Comparison of ENCODE assay signal across 25 cellular contexts in genomic region chr6:163773646-163774045, GRCh38.
"Had no signal": no experiment of that assay in that cellular context is flagged by ENCODE, and none has a peak within 500 bp of the region (broad histone marks: within the 10 kb centered on the region; RNA-seq: fewer than 3 reads in every experiment).

No MANE protein-coding gene starts in this region.

- H3K9me3 Mint-ChIP-seq: activated naive CD4-positive, alpha-beta T cell treated with anti-CD3 and anti-CD28 coated beads, Interleukin-2, amount 50 U/mL, for 24 hours; central memory CD8-positive, alpha-beta T cell; WTC11 had no signal

- H3K4me3 Mint-ChIP-seq: activated CD8-positive, alpha-beta T cell treated with anti-CD3 and anti-CD28 coated beads, Interleukin-2, amount 10 ng/mL, durations not matched to agents 7 days and 5 days; activated naive CD4-positive, alpha-beta T cell treated with anti-CD3 and anti-CD28 coated beads, Interleukin-2, amount 50 U/mL, for 24 hours; central memory CD8-positive, alpha-beta T cell; T-helper 17 cell; WTC11 had no signal

- H3K4me1 ChIP-seq: ascending aorta, body of pancreas had no signal

- DNase-seq: activated CD4-positive, alpha-beta T cell treated with anti-CD3 and anti-CD28 coated beads for 48 hours; activated CD4-positive, alpha-beta T cell treated with anti-CD3 and anti-CD28 coated beads, Interleukin-2, amount 50 U/mL, for 4 hours; activated CD4-positive, CD25-positive, alpha-beta regulatory T cell treated with anti-CD3 and anti-CD28 coated beads, Interleukin-2, amount 50 U/mL, for 72 hours; activated CD8-positive, alpha-beta memory T cell treated with anti-CD3 and anti-CD28 coated beads, Interleukin-2, amount 50 U/mL, for 48 hours; activated CD8-positive, alpha-beta T cell treated with anti-CD3 and anti-CD28 coated beads, Interleukin-2, amount 10 ng/mL, durations not matched to agents 7 days and 5 days; activated effector memory CD4-positive, alpha-beta T cell treated with Interleukin-2 at 50 U/mL for 16 hours; activated naive CD4-positive, alpha-beta T cell; activated T-cell treated with anti-CD3 and anti-CD28 coated beads, Interleukin-2, amount 50 U/mL, for 1 hour; body of pancreas; KG1; NCI-H1048; NCI-H1417 treated with DMSO at 0.1 percent for 48 hours; NCI-H187; NCI-H2081; NCI-H2171; NCI-H2227 treated with DMSO at 0.1 percent for 48 hours; NCI-H510A; NCI-H526 treated with DMSO at 0.1 percent for 48 hours; SIG-M5; T-helper 17 cell; T-helper 9 cell had no signal

- H3K36me3 Mint-ChIP-seq: activated naive CD4-positive, alpha-beta T cell treated with anti-CD3 and anti-CD28 coated beads, Interleukin-2, amount 50 U/mL, for 24 hours; WTC11 had no signal

- H3K4me1 Mint-ChIP-seq: activated naive CD4-positive, alpha-beta T cell treated with anti-CD3 and anti-CD28 coated beads, Interleukin-2, amount 50 U/mL, for 24 hours; central memory CD8-positive, alpha-beta T cell; T-helper 17 cell had no signal

- H3K9me3 ChIP-seq: ascending aorta, body of pancreas had no signal

- H3K27me3 ChIP-seq: ascending aorta, body of pancreas had no signal

- H3K27ac ChIP-seq: ascending aorta, body of pancreas had no signal

- H3K27ac Mint-ChIP-seq: activated CD8-positive, alpha-beta T cell treated with anti-CD3 and anti-CD28 coated beads, Interleukin-2, amount 10 ng/mL, durations not matched to agents 7 days and 5 days; activated naive CD4-positive, alpha-beta T cell treated with anti-CD3 and anti-CD28 coated beads, Interleukin-2, amount 50 U/mL, for 24 hours; T-helper 17 cell; WTC11 had no signal

- H3K36me3 ChIP-seq: ascending aorta had no signal

- H3K4me3 ChIP-seq: ascending aorta, body of pancreas had no signal
